Comparison of ENCODE assay signal across 4 cellular contexts in genomic region chr14:81352413-81352812, GRCh38. TPM values are rescaled to one million over a fixed set of nuclear protein-coding genes. Genes with fewer than 3 reads are reported as not detected.
"Had no signal": no experiment of that assay in that cellular context is flagged by ENCODE, and none has a peak within 500 bp of the region (broad histone marks: within the 10 kb centered on the region; RNA-seq: fewer than 3 reads in every experiment).

No MANE protein-coding gene starts in this region.

- H3K27ac Mint-ChIP-seq: GM23338, H9 had no signal

- DNase-seq: H9, HCEC 1CT, IMR-90 had no signal

- H3K4me3 Mint-ChIP-seq: GM23338, H9 had no signal

RNA-seq across cellular contexts. Expression of gene STON2, which starts 47.7 kb away (rescaled TPM):
- total RNA-seq: IMR-90 had no signal
- polyA plus RNA-seq: IMR-90 had no signal
